In genomic region chr2:1400943-1401735, GRCh38 we compare ENCODE assay signal across 19 cellular contexts. TPM values are rescaled to one million over a fixed set of nuclear protein-coding genes. Genes with fewer than 3 reads are reported as not detected.
"Had no signal": no experiment of that assay in that cellular context is flagged by ENCODE, and none has a peak within 500 bp of the region (broad histone marks: within the 10 kb centered on the region; RNA-seq: fewer than 3 reads in every experiment).

No MANE protein-coding gene starts in this region.

- DNase-seq: activated naive CD4-positive, alpha-beta T cell treated with Interleukin-2 at 50 U/mL for 16 hours; activated naive CD8-positive, alpha-beta T cell treated with anti-CD3 and anti-CD28 coated beads, Interleukin-2, amount 50 U/mL, for 24 hours; glutamatergic neuron; left cardiac atrium; mammary epithelial cell; psoas muscle; stimulated activated CD4-positive, alpha-beta T cell treated with anti-CD3 and anti-CD28 coated beads, Interleukin-12 subunit alpha, Interleukin-12 subunit beta, amount 100 ng/mL, for 4 hours; stimulated activated CD4-positive, alpha-beta T cell treated with anti-CD3 and anti-CD28 coated beads, Interleukin-2, amount 100 ng/mL, for 48 hours; T1000; upper lobe of right lung had no signal

- H3K36me3 ChIP-seq: ascending aorta, upper lobe of right lung had no signal

- H3K4me1 ChIP-seq: ascending aorta, psoas muscle, upper lobe of right lung had no signal

- H3K4me3 Mint-ChIP-seq: activated CD4-positive, alpha-beta T cell treated with anti-CD3 and anti-CD28 coated beads, Interleukin-2, amount 10 ng/mL, durations not matched to agents 24 days and 14 days; activated naive CD8-positive, alpha-beta T cell treated with anti-CD3 and anti-CD28 coated beads, Interleukin-2, amount 50 U/mL, for 24 hours; natural killer cell treated with Interleukin-12 subunit alpha and Interleukin-12 subunit beta and Interleukin-15 and Interleukin-18, amount 100 ng/mL, for 72 hours; stimulated activated naive CD8-positive, alpha-beta T cell treated with anti-CD3 and anti-CD28 coated beads, Interleukin-15, Interleukin-2, amounts not matched to agents 100 ng/mL and 50 ng/mL, for 24 hours had no signal

- H3K27ac Mint-ChIP-seq: activated CD4-positive, alpha-beta T cell treated with anti-CD3 and anti-CD28 coated beads, Interleukin-2, amount 10 ng/mL, durations not matched to agents 24 days and 14 days; activated naive CD8-positive, alpha-beta T cell treated with anti-CD3 and anti-CD28 coated beads, Interleukin-2, amount 50 U/mL, for 24 hours; natural killer cell treated with Interleukin-12 subunit alpha and Interleukin-12 subunit beta and Interleukin-15 and Interleukin-18, amount 100 ng/mL, for 72 hours; stimulated activated naive CD8-positive, alpha-beta T cell treated with anti-CD3 and anti-CD28 coated beads, Interleukin-15, Interleukin-2, amounts not matched to agents 100 ng/mL and 50 ng/mL, for 24 hours had no signal

- H3K9me3 ChIP-seq: ascending aorta, mucosa of descending colon, psoas muscle, upper lobe of right lung had no signal

- H3K4me3 ChIP-seq: ascending aorta, mucosa of descending colon, psoas muscle, upper lobe of right lung had no signal

- H3K27me3 Mint-ChIP-seq: activated CD4-positive, alpha-beta T cell treated with anti-CD3 and anti-CD28 coated beads, Interleukin-2, amount 10 ng/mL, durations not matched to agents 24 days and 14 days; activated naive CD8-positive, alpha-beta T cell treated with anti-CD3 and anti-CD28 coated beads, Interleukin-2, amount 50 U/mL, for 24 hours had no signal

- H3K36me3 Mint-ChIP-seq: natural killer cell treated with Interleukin-12 subunit alpha and Interleukin-12 subunit beta and Interleukin-15 and Interleukin-18, amount 100 ng/mL, for 72 hours had no signal

- H3K27ac ChIP-seq: ascending aorta, psoas muscle, upper lobe of right lung had no signal

- ATAC-seq: activated naive CD8-positive, alpha-beta T cell treated with anti-CD3 and anti-CD28 coated beads, Interleukin-2, amount 50 U/mL, for 24 hours; esophagus mucosa; left cardiac atrium; mucosa of descending colon; natural killer cell treated with Interleukin-12 subunit alpha and Interleukin-12 subunit beta and Interleukin-15 and Interleukin-18, amount 100 ng/mL, for 72 hours; psoas muscle; upper lobe of right lung had no signal

- H3K9me3 Mint-ChIP-seq: activated CD4-positive, alpha-beta T cell treated with anti-CD3 and anti-CD28 coated beads, Interleukin-2, amount 10 ng/mL, durations not matched to agents 24 days and 14 days; stimulated activated naive CD8-positive, alpha-beta T cell treated with anti-CD3 and anti-CD28 coated beads, Interleukin-15, Interleukin-2, amounts not matched to agents 100 ng/mL and 50 ng/mL, for 24 hours had no signal

- H3K27me3 ChIP-seq: ascending aorta, upper lobe of right lung had no signal

RNA-seq across cellular contexts. Expression of gene TPO, which starts 12.1 kb away (rescaled TPM):
- total RNA-seq: activated CD4-positive, alpha-beta T cell treated with anti-CD3 and anti-CD28 coated beads, Interleukin-2, amount 10 ng/mL, durations not matched to agents 24 days and 14 days; bronchial epithelial cell; mammary epithelial cell; natural killer cell treated with Interleukin-12 subunit alpha and Interleukin-12 subunit beta and Interleukin-15 and Interleukin-18, amount 100 ng/mL, for 72 hours; osteoblast; temporal lobe; upper lobe of right lung had no signal
- polyA plus RNA-seq: mammary epithelial cell had no signal
